In the genomic region with DNA sequence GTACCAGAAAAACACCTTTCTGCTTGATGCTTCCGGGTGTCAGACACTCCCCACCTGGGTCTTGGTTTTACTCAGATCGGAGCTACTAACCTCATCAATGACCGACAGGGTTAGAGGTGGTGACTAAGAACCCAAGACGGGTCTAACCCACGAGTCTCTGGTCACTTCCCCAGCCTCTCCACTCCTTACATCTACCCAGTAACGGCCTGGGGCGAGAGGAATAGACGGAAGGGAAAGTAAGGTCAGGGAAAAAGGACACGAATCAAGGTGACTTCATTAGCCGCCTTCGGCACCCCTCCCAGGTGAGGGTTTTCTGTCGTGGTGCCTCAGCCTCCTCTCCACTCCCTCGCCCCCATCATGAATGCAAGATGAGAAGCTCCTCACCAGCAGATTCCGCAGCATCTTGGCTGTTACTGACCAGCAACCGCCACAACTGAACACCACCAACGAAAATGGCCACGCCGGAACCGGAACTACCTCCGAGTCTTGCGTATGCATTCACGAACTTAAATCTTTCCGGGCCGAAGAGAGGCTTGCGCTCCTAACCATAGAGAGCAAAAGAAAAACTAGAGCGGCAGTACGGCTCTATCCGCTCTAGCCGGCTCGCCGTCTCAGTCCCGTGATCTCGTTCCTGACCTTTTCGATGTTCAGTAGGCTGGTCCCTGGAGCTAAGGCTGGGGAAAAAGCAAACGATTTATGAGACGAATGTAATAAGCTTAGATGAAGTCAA, we compare ENCODE assay signal across 8 cellular contexts. TPM values are rescaled to one million over a fixed set of nuclear protein-coding genes. Genes with fewer than 3 reads are reported as not detected.
DNase-seq lines count a peak whose midpoint lies in the region; ATAC-seq and TF ChIP-seq lines count a peak whose summit lies in the region.

TSS of gene COX7A2 (minus strand) at position 469 of the 730 bp plus-strand sequence. CDS start at position 402, 67 bp downstream.

- peaks cover 43% of the 10 kb centered on the region for H3K36me3 Mint-ChIP-seq in activated T-helper 17 cell treated with anti-CD3 and anti-CD28 coated beads, Interleukin-2, amount 50 U/mL, for 72 hours (ENCODE audit: low read depth)
- H3K36me3 Mint-ChIP-seq in naive B cell: peaks cover 7 to 10% of the 10 kb centered on the region in 2 donors
- peaks cover 19% of the 10 kb centered on the region for H3K36me3 Mint-ChIP-seq in stimulated activated memory B cell treated with anti-CD40 and anti-IgM and Interleukin-4, amounts not matched to agents 10 μg/mL and 1 μg/mL and 100 μg/mL, for 72 hours

- POLR2A ChIA-PET in RWPE1 (lab: Yijun Ruan, JAX; ENCODE audit: low non-redundant PET): interaction anchor here (0.5 to 0.9 kb wide), 2 partner anchors 32 to 41 kb away, joined by 3 to 4 read pairs; partner anchors contain the start of gene TMEM30A

- peak within 1 kb of the TSS; percentile 85 for H3K4me3 Mint-ChIP-seq in activated T-helper 17 cell treated with anti-CD3 and anti-CD28 coated beads, Interleukin-2, amount 50 U/mL, for 72 hours
- peak within 1 kb of the TSS; percentile 91 to 100 (median 98) for H3K4me3 Mint-ChIP-seq in naive B cell
- H3K4me3 Mint-ChIP-seq in stimulated activated memory B cell treated with anti-CD40 and anti-IgM and Interleukin-4, amounts not matched to agents 10 μg/mL and 1 μg/mL and 100 μg/mL, for 72 hours: peak within 1 kb of the TSS; percentile 100

- peaks cover 3% of the 10 kb centered on the region for H3K9me3 Mint-ChIP-seq in activated T-helper 17 cell treated with anti-CD3 and anti-CD28 coated beads, Interleukin-2, amount 50 U/mL, for 72 hours
- H3K9me3 Mint-ChIP-seq in naive B cell: peaks cover 0 to 2% (median 0%) of the 10 kb centered on the region in 7 donors
- H3K9me3 Mint-ChIP-seq in stimulated activated memory B cell treated with anti-CD40 and anti-IgM and Interleukin-4, amounts not matched to agents 10 μg/mL and 1 μg/mL and 100 μg/mL, for 72 hours: no peaks in the 10 kb centered on the region

- peak within 1 kb of the TSS; percentile 93 for H3K27ac Mint-ChIP-seq in activated T-helper 17 cell treated with anti-CD3 and anti-CD28 coated beads, Interleukin-2, amount 50 U/mL, for 72 hours
- peak within 1 kb of the TSS; percentile 99 to 100 (median 99) for H3K27ac Mint-ChIP-seq in naive B cell
- peak within 1 kb of the TSS; percentile 100 for H3K27ac Mint-ChIP-seq in stimulated activated memory B cell treated with anti-CD40 and anti-IgM and Interleukin-4, amounts not matched to agents 10 μg/mL and 1 μg/mL and 100 μg/mL, for 72 hours

- peaks cover 14% of the 10 kb centered on the region for H3K27me3 Mint-ChIP-seq in activated T-helper 17 cell treated with anti-CD3 and anti-CD28 coated beads, Interleukin-2, amount 50 U/mL, for 72 hours
- H3K27me3 Mint-ChIP-seq in naive B cell: peaks cover 16 to 22% (median 21%) of the 10 kb centered on the region in 3 donors
- peaks cover 19% of the 10 kb centered on the region for H3K27me3 Mint-ChIP-seq in stimulated activated memory B cell treated with anti-CD40 and anti-IgM and Interleukin-4, amounts not matched to agents 10 μg/mL and 1 μg/mL and 100 μg/mL, for 72 hours

- peaks cover 9% of the 10 kb centered on the region for H3K4me1 Mint-ChIP-seq in activated T-helper 17 cell treated with anti-CD3 and anti-CD28 coated beads, Interleukin-2, amount 50 U/mL, for 72 hours
- H3K4me1 Mint-ChIP-seq in naive B cell: peaks cover 16 to 30% (median 23%) of the 10 kb centered on the region in 3 donors
- H3K4me1 Mint-ChIP-seq in stimulated activated memory B cell treated with anti-CD40 and anti-IgM and Interleukin-4, amounts not matched to agents 10 μg/mL and 1 μg/mL and 100 μg/mL, for 72 hours: peaks cover 21% of the 10 kb centered on the region

- TF ChIP-seq CTCF in LNCaP clone FGC (IDR thresholded peaks at IDR 0.05; ENCODE audit: control insufficient read depth, extremely low read depth, insufficient read depth) (no peak), RWPE1 (conservative IDR thresholded peaks at IDR 0.05; ENCODE audit: low read depth) (no peak)

- H3K27ac ChIP-seq in RWPE1: peak within 1 kb of the TSS; percentile 89

- ATAC-seq in activated T-helper 17 cell treated with anti-CD3 and anti-CD28 coated beads, Interleukin-2, amount 50 U/mL, for 72 hours (replicated peaks): peak; percentile 93
- ATAC-seq in naive B cell (ENCODE audit: low read depth in 2 of 2): peak; percentile 96 to 97
- ATAC-seq in stimulated activated memory B cell treated with anti-CD40 and anti-IgM and Interleukin-4, amounts not matched to agents 10 μg/mL and 1 μg/mL and 100 μg/mL, for 72 hours: peak; percentile 99

- peak within 1 kb of the TSS; percentile 90 for H3K4me3 ChIP-seq in LNCaP clone FGC (ENCODE audit: low read depth, low read length)

- CTCF ChIA-PET in RWPE1 (lab: Yijun Ruan, JAX): no interaction called here

- DNase-seq in Daoy (ENCODE audit: low read depth) (peak; percentile 96), GOT3 (lab: John Stamatoyannopoulos, UW) (peak; percentile 75), LNCaP clone FGC (ENCODE audit: low read depth) (peak; percentile 90), RWPE1 (ENCODE audit: low spot score) (peak; percentile 82), fibroblast of gingiva (ENCODE audit: low read depth) (peak; percentile 99), naive B cell (peak; percentile 84)

RNA-seq across cellular contexts. Expression of gene COX7A2, which starts in this region (rescaled TPM):
- total RNA-seq in Daoy (2014; rRNA removed; shearing (Covaris generic)): 801 and 813 TPM in 2 replicates
- 100 to 1,000 TPM; 260 to 372 TPM for total RNA-seq in activated T-helper 17 cell treated with anti-CD3 and anti-CD28 coated beads, Interleukin-2, amount 50 U/mL, for 72 hours
- polyA plus RNA-seq in naive B cell (ENCODE audit: low read depth in 6 of 6): 1,000 to 10,000 TPM in 1 of 6 donors, 100 to 1,000 TPM in 5; 776 to 1,084 (median 861) TPM

Comparison
In these comparisons a context has a peak if more than half of its experiments do, and no peak if none do; other contexts are left out.
1. Peak in every context shown above with its lines: DNase-seq, ATAC-seq, H3K4me3 ChIP-seq and H3K27ac ChIP-seq.